In genomic region chr12:56687225-56688128, GRCh38 we compare ENCODE assay signal across 8 cellular contexts. TPM values are rescaled to one million over a fixed set of nuclear protein-coding genes. Genes with fewer than 3 reads are reported as not detected.
A peak's percentile ranks its signal among the peaks of the same experiment; 100 is the strongest.
DNase-seq lines count a peak whose midpoint lies in the region; ATAC-seq and TF ChIP-seq lines count a peak whose summit lies in the region.

No MANE protein-coding gene starts in this region.

- TF ChIP-seq EP300 in upper lobe of left lung (IDR thresholded peaks at IDR 0.05): no peak

- H3K4me1 ChIP-seq in Peyer's patch (peaks cover 0 to 27% (median 8%) of the 10 kb centered on the region in 4 donors), upper lobe of left lung (peaks cover 29 to 53% (median 40%) of the 10 kb centered on the region in 4 donors)

- ATAC-seq in HG03378 (IDR thresholded peaks at IDR 0.05; ENCODE audit: unreplicated experiment) (peak; percentile 11), upper lobe of left lung (ENCODE audit: low FRiP score in 2 of 2) (peak; percentile 47 to 64)

- peak; percentile 86 for DNase-seq in NK-92 treated with Interleukin-12 subunit alpha and Interleukin-12 subunit beta, amount 100 ng/mL, for 24 hours (lab: John Stamatoyannopoulos, UW)
- DNase-seq in NK-92 (lab: John Stamatoyannopoulos, UW; ENCODE audit: unreplicated experiment) (no peak), Peyer's patch (peak; percentile 67 to 86 (median 77)), activated gamma-delta T cell treated with Interleukin-2 at 50 U/mL for 16 hours (peak; percentile 77), globus pallidus (ENCODE audit: low spot score) (peak; percentile 53), occipital lobe (lab: John Stamatoyannopoulos, UW) (peak; percentile 32), upper lobe of left lung (peak; percentile 85 to 88)

- 0 to 1% methylated on average over 42 to 62 of the region's 62 CpGs for WGBS in upper lobe of left lung, 2 donors

- H3K27ac ChIP-seq in Peyer's patch (peak overlapping the region; percentile 98 to 100 (median 99)), upper lobe of left lung (peak overlapping the region; percentile 98 to 100 (median 99))

- H3K9me3 ChIP-seq in Peyer's patch: no peaks in the 10 kb centered on the region
- no peaks in the 10 kb centered on the region for H3K9me3 ChIP-seq in upper lobe of left lung

- peak in 2 of 6 experiments; percentile 9 for TF ChIP-seq CTCF in Peyer's patch (IDR thresholded peaks at IDR 0.05)
- peak in 2 of 6 experiments; percentile 7 to 19 for TF ChIP-seq CTCF in upper lobe of left lung (IDR thresholded peaks at IDR 0.05)

- H3K4me3 ChIP-seq in Peyer's patch (peak overlapping the region; percentile 68 to 89 (median 76)), upper lobe of left lung (peak overlapping the region; percentile 78 to 89 (median 84))

- TF ChIP-seq POLR2A in Peyer's patch (IDR thresholded peaks at IDR 0.05) (no peak), upper lobe of left lung (IDR thresholded peaks at IDR 0.05) (peak in 3 of 4 donors; percentile 2 to 55 (median 32))

- no peaks in the 10 kb centered on the region for H3K36me3 ChIP-seq in Peyer's patch
- H3K36me3 ChIP-seq in upper lobe of left lung: peaks cover 0 to 6% (median 0%) of the 10 kb centered on the region in 4 donors

- H3K27me3 ChIP-seq in Peyer's patch (no peaks in the 10 kb centered on the region), upper lobe of left lung (no peaks in the 10 kb centered on the region)

RNA-seq across cellular contexts. Expression of gene PTGES3, which starts 0.6 kb away (rescaled TPM):
- 10 to 100 TPM; 50.6 to 95.7 (median 67.3) TPM for total RNA-seq in Peyer's patch
- total RNA-seq in occipital lobe: 86.4 TPM
- 100 to 1,000 TPM in 3 of 6 donors, 10 to 100 TPM in 3; 41.9 to 156 (median 105) TPM for total RNA-seq in upper lobe of left lung

RNA-seq across cellular contexts. Expression of gene NACA, which starts 37.6 kb away (rescaled TPM):
- 100 to 1,000 TPM; 313 to 793 (median 416) TPM for total RNA-seq in Peyer's patch
- total RNA-seq in occipital lobe: 1,394 TPM
- 100 to 1,000 TPM; 419 to 868 (median 611) TPM for total RNA-seq in upper lobe of left lung

RNA-seq across cellular contexts. Expression of gene ATP5F1B, which starts 41.7 kb away (rescaled TPM):
- total RNA-seq in Peyer's patch (100 to 1,000 TPM; 333 to 768 (median 688) TPM), occipital lobe (359 TPM), upper lobe of left lung (100 to 1,000 TPM; 245 to 404 (median 317) TPM)

RNA-seq across cellular contexts. Expression of gene BAZ2A, which starts 57.4 kb away (rescaled TPM):
- total RNA-seq in Peyer's patch (100 to 1,000 TPM in 3 of 4 donors, 10 to 100 TPM in 1; 98.2 to 259 (median 141) TPM), occipital lobe (10.0 TPM), upper lobe of left lung (100 to 1,000 TPM in 2 of 6 donors, 10 to 100 TPM in 4; 74.5 to 245 (median 95.5) TPM)

Comparison
In these comparisons a context has a peak if more than half of its experiments do, and no peak if none do; other contexts are left out.
1. POLR2A ChIP-seq: peak in upper lobe of left lung (3 of 4); none in Peyer's patch (0 of 2).